ENCODE assay signal across 26 cellular contexts in genomic region chr21:21828130-21828529, GRCh38.
"Had no signal": no experiment of that assay in that cellular context is flagged by ENCODE, and none has a peak within 500 bp of the region (broad histone marks: within the 10 kb centered on the region; RNA-seq: fewer than 3 reads in every experiment).

No MANE protein-coding gene starts in this region.

- DNase-seq: stimulated activated CD4-positive, alpha-beta T cell treated with anti-CD3 and anti-CD28 coated beads, Interleukin-2, amount 100 ng/mL, for 48 hours; stimulated activated CD4-positive, alpha-beta T cell treated with anti-CD3 and anti-CD28 coated beads, Interleukin-4, amount 100 ng/mL, for 1 hour; stimulated activated CD4-positive, alpha-beta T cell treated with anti-CD3 and anti-CD28 coated beads, Interleukin-4, amount 100 ng/mL, for 24 hours; stimulated activated CD4-positive, alpha-beta T cell treated with anti-CD3 and anti-CD28 coated beads, Interleukin-4, amount 100 ng/mL, for 4 hours; stimulated activated CD8-positive, alpha-beta memory T cell treated with anti-CD3 and anti-CD28 coated beads, Interleukin-4, amount 100 ng/mL, for 48 hours; stimulated activated naive B cell treated with anti-CD40 and anti-IgM and Interleukin-4, amounts not matched to agents 10 μg/mL and 1 μg/mL and 100 μg/mL, for 72 hours; stimulated activated naive CD4-positive, alpha-beta T cell; stimulated activated naive CD4-positive, alpha-beta T cell treated with Interleukin-2 at 50 U/mL for 16 hours; stimulated activated naive CD8-positive, alpha-beta T cell treated with anti-CD3 and anti-CD28 coated beads, Interleukin-15, amount 100 ng/mL, for 72 hours; stimulated activated naive CD8-positive, alpha-beta T cell treated with anti-CD3 and anti-CD28 coated beads, Interleukin-15, Interleukin-2, amounts not matched to agents 100 U/mL and 50 U/mL, for 24 hours; stomach; substantia nigra; testis; thyroid gland; tibial artery; transverse colon; trophoblast cell; upper lobe of left lung; upper lobe of right lung; uterus had no signal

- H3K4me3 ChIP-seq: stomach, suprapubic skin, testis, thoracic aorta, thyroid gland, tibial artery, tibial nerve, transverse colon, upper lobe of left lung, upper lobe of right lung, uterus, vagina had no signal

- H3K27me3 ChIP-seq: stomach, suprapubic skin, testis, thyroid gland, tibial artery, tibial nerve, transverse colon, upper lobe of left lung, upper lobe of right lung, uterus, vagina had no signal

- H3K27ac ChIP-seq: stomach, suprapubic skin, testis, thoracic aorta, thyroid gland, tibial artery, tibial nerve, transverse colon, upper lobe of left lung, upper lobe of right lung, uterus, vagina had no signal

- H3K9me3 ChIP-seq: suprapubic skin, testis, thoracic aorta, thyroid gland, tibial artery, transverse colon, upper lobe of left lung, upper lobe of right lung, uterus, vagina had no signal

- ATAC-seq: stimulated activated effector memory CD8-positive, alpha-beta T cell treated with anti-CD3 and anti-CD28 coated beads, Interleukin-12 subunit alpha, Interleukin-12 subunit beta, amount 100 ng/mL, for 72 hours; stimulated activated naive B cell treated with anti-CD40 and anti-IgM and Interleukin-4, amounts not matched to agents 10 μg/mL and 1 μg/mL and 100 μg/mL, for 72 hours; stimulated activated naive CD8-positive, alpha-beta T cell treated with anti-CD3 and anti-CD28 coated beads, Interleukin-15, amount 100 ng/mL, for 72 hours; stimulated activated naive CD8-positive, alpha-beta T cell treated with anti-CD3 and anti-CD28 coated beads, Interleukin-15, Interleukin-2, amounts not matched to agents 100 U/mL and 50 U/mL, for 24 hours; upper lobe of right lung had no signal

- FAIRE-seq: urothelium cell line had no signal

- H3K4me1 ChIP-seq: stomach, suprapubic skin, testis, thyroid gland, tibial artery, tibial nerve, transverse colon, upper lobe of left lung, upper lobe of right lung, uterus, vagina had no signal

- H3K36me3 ChIP-seq: stomach, suprapubic skin, thoracic aorta, thyroid gland, tibial artery, tibial nerve, transverse colon, upper lobe of left lung, upper lobe of right lung, uterus, vagina had no signal
